ENCODE assay signal across 21 cellular contexts in the genomic region with DNA sequence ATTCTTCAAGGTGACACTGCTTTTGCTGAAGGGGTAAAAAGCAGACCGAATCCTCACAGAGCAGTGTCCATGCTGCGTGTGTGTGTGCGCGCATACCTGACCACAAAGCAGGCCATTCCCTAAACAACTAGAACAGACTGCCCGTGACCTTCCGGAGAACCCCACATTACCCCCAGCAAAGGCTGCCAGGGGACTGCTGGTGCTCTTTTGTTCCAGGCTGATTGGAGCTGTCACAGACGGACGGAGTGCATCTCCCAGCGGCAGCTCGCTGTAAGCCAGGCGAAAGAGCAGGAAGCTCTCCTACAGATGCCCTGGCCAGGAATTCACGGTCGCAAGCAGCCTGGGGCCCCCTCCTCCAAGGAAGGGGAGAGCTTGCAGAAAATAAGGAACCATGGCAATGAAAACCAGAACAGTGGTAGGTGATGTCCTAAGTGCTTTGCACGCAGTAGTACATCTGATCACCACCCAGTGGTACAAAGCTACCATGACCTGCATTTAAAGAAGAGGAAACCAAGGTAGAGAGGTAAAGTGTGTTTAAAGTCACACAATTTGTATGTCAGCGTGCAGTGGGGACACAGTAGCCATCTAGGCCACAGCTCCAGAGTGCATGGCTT.
"Had no signal": no experiment of that assay in that cellular context is flagged by ENCODE, and none has a peak within 500 bp of the region (broad histone marks: within the 10 kb centered on the region; RNA-seq: fewer than 3 reads in every experiment).

No MANE protein-coding gene starts in this region.

- H3K36me3 Mint-ChIP-seq: activated naive CD4-positive, alpha-beta T cell treated with anti-CD3 and anti-CD28 coated beads, Interleukin-2, amount 10 ng/mL, durations not matched to agents 7 days and 5 days; stimulated activated naive B cell treated with anti-CD40 and anti-IgM and Interleukin-4, amounts not matched to agents 10 μg/mL and 1 μg/mL and 100 μg/mL, for 72 hours; T-cell had no signal

- H3K36me3 ChIP-seq: cardiac muscle cell, left ventricle myocardium inferior, neutrophil, spleen, thoracic aorta, upper lobe of right lung had no signal

- ATAC-seq: activated CD4-positive, CD25-positive, alpha-beta regulatory T cell treated with anti-CD3 and anti-CD28 coated beads, Interleukin-2, amount 50 U/mL, for 24 hours; activated T-cell treated with anti-CD3 and anti-CD28 coated beads, Interleukin-2, amount 50 U/mL, for 4 hours; effector memory CD8-positive, alpha-beta T cell; stimulated activated naive B cell treated with anti-CD40 and anti-IgM and Interleukin-4, amounts not matched to agents 10 μg/mL and 1 μg/mL and 100 μg/mL, for 72 hours; T-cell; upper lobe of right lung had no signal

- DNase-seq: activated CD4-positive, alpha-beta T cell treated with anti-CD3 and anti-CD28 coated beads, Interleukin-2, amount 10 ng/mL, durations not matched to agents 7 days and 5 days; activated CD8-positive, alpha-beta memory T cell treated with anti-CD3 and anti-CD28 coated beads, Interleukin-2, amount 50 U/mL, for 4 hours; activated effector memory CD4-positive, alpha-beta T cell treated with Interleukin-2 at 50 U/mL for 16 hours; activated naive CD4-positive, alpha-beta T cell treated with anti-CD3 and anti-CD28 coated beads, Interleukin-2, amount 10 ng/mL, durations not matched to agents 7 days and 5 days; activated T-cell treated with anti-CD3 and anti-CD28 coated beads, Interleukin-2, amount 50 U/mL, for 4 hours; aorta; effector memory CD8-positive, alpha-beta T cell; left ventricle myocardium inferior; mammary epithelial cell; midbrain; spleen; stimulated activated CD4-positive, alpha-beta T cell treated with anti-CD3 and anti-CD28 coated beads, Interleukin-4, amount 100 ng/mL, for 4 hours; stimulated activated naive B cell treated with anti-CD40 and anti-IgM and Interleukin-4, amounts not matched to agents 10 μg/mL and 1 μg/mL and 100 μg/mL, for 72 hours; T-cell; T1000; upper lobe of right lung had no signal

- H3K9me3 Mint-ChIP-seq: activated CD4-positive, alpha-beta T cell treated with anti-CD3 and anti-CD28 coated beads, Interleukin-2, amount 10 ng/mL, durations not matched to agents 7 days and 5 days; activated naive CD4-positive, alpha-beta T cell treated with anti-CD3 and anti-CD28 coated beads, Interleukin-2, amount 10 ng/mL, durations not matched to agents 7 days and 5 days; activated T-cell treated with anti-CD3 and anti-CD28 coated beads, Interleukin-2, amount 50 U/mL, for 4 hours; effector memory CD8-positive, alpha-beta T cell; stimulated activated naive B cell treated with anti-CD40 and anti-IgM and Interleukin-4, amounts not matched to agents 10 μg/mL and 1 μg/mL and 100 μg/mL, for 72 hours; T-cell had no signal

- H3K4me3 Mint-ChIP-seq: activated CD4-positive, alpha-beta T cell treated with anti-CD3 and anti-CD28 coated beads, Interleukin-2, amount 10 ng/mL, durations not matched to agents 7 days and 5 days; activated naive CD4-positive, alpha-beta T cell treated with anti-CD3 and anti-CD28 coated beads, Interleukin-2, amount 10 ng/mL, durations not matched to agents 7 days and 5 days; activated T-cell treated with anti-CD3 and anti-CD28 coated beads, Interleukin-2, amount 50 U/mL, for 4 hours; effector memory CD8-positive, alpha-beta T cell; stimulated activated naive B cell treated with anti-CD40 and anti-IgM and Interleukin-4, amounts not matched to agents 10 μg/mL and 1 μg/mL and 100 μg/mL, for 72 hours; T-cell had no signal

- H3K9me3 ChIP-seq: left ventricle myocardium inferior, neutrophil, spleen, thoracic aorta, upper lobe of right lung had no signal

- H3K4me1 ChIP-seq: parathyroid adenoma, spleen, upper lobe of right lung had no signal

- H3K79me2 ChIP-seq: parathyroid adenoma had no signal

- H3K4me1 Mint-ChIP-seq: activated CD4-positive, alpha-beta T cell treated with anti-CD3 and anti-CD28 coated beads, Interleukin-2, amount 10 ng/mL, durations not matched to agents 7 days and 5 days; activated naive CD4-positive, alpha-beta T cell treated with anti-CD3 and anti-CD28 coated beads, Interleukin-2, amount 10 ng/mL, durations not matched to agents 7 days and 5 days; stimulated activated naive B cell treated with anti-CD40 and anti-IgM and Interleukin-4, amounts not matched to agents 10 μg/mL and 1 μg/mL and 100 μg/mL, for 72 hours; T-cell had no signal

- H3K4me3 ChIP-seq: cardiac muscle cell, left ventricle myocardium inferior, spleen, thoracic aorta, upper lobe of right lung had no signal

- H3K27me3 Mint-ChIP-seq: activated naive CD4-positive, alpha-beta T cell treated with anti-CD3 and anti-CD28 coated beads, Interleukin-2, amount 10 ng/mL, durations not matched to agents 7 days and 5 days had no signal

- H3K27ac ChIP-seq: cardiac muscle cell, left ventricle myocardium inferior, neutrophil, parathyroid adenoma, spleen, thoracic aorta, upper lobe of right lung had no signal

- H3K27ac Mint-ChIP-seq: activated CD4-positive, alpha-beta T cell treated with anti-CD3 and anti-CD28 coated beads, Interleukin-2, amount 10 ng/mL, durations not matched to agents 7 days and 5 days; activated naive CD4-positive, alpha-beta T cell treated with anti-CD3 and anti-CD28 coated beads, Interleukin-2, amount 10 ng/mL, durations not matched to agents 7 days and 5 days; effector memory CD8-positive, alpha-beta T cell; stimulated activated naive B cell treated with anti-CD40 and anti-IgM and Interleukin-4, amounts not matched to agents 10 μg/mL and 1 μg/mL and 100 μg/mL, for 72 hours; T-cell had no signal

- H3K9ac ChIP-seq: parathyroid adenoma had no signal

- H2AFZ ChIP-seq: parathyroid adenoma had no signal
